9 cellular contexts compared by ENCODE assay signal in the genomic region with DNA sequence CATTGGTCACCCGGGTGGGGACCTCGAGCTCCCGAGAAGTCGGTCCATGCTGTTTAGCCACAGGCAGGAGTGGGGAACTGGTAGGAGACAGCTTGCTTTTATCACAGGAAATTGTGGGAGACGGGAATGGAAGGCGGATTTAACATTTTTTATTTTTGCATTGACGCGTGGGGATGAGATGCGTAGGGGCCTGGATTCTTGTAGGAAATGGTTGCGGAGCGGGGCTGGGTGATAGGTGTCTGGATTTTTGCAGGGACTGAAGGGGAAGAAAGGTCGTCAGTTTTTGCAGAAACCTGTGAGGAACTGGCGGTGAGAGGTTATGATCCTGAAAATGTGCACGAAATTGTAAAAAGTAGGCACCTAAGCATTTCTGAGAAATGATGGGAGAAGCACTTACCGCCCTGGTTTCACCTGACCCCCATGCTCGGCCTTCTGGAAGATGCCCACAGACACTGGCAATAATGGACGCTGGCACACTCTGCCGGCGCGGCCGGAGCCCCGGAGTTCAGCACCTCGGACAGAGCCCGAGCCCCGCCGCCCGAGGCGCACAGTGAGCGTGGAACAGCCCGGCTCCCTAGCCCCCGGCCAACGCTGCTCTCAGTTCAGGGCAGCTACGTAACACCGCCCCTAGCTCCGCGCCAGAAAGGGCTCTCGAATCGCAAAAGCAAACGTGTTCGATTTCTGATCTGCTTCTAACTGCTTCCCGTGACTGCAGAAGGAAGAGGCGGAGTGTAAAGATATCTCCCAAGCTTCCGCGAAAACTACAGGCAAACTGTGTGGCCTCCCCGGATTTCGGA. TPM values are rescaled to one million over a fixed set of nuclear protein-coding genes. Genes with fewer than 3 reads are reported as not detected.
A peak's percentile ranks its signal among the peaks of the same experiment; 100 is the strongest.
DNase-seq lines count a peak whose midpoint lies in the region; ATAC-seq and TF ChIP-seq lines count a peak whose summit lies in the region.
"Had no signal": no experiment of that assay in that cellular context is flagged by ENCODE, and none has a peak within 500 bp of the region (broad histone marks: within the 10 kb centered on the region; RNA-seq: fewer than 3 reads in every experiment).

No MANE protein-coding gene starts in this region.

- no CpG with 5 or more reads among the region's 46 CpGs for WGBS in iPS DF 6.9 (ENCODE audit: insufficient coverage, insufficient read length)
- WGBS in suprapubic skin: 12% methylated on average over 42 of the region's 46 CpGs

- H3K4me1 ChIP-seq in iPS DF 6.9 (ENCODE audit: control insufficient read depth, insufficient read depth, low read length) (peaks cover 4% of the 10 kb centered on the region; the same call in 1 of the 2 replicates), suprapubic skin (peaks cover 7% of the 10 kb centered on the region)

- H3K4me3 ChIP-seq in iPS DF 6.9 (ENCODE audit: low read length) (0 out of 2 replicates have a peak overlapping the region, but pooled peaks have one; percentile 8), suprapubic skin (no peak overlapping the region)

- TF ChIP-seq EP300 in suprapubic skin (IDR thresholded peaks at IDR 0.05): no peak

- no peaks in the 10 kb centered on the region for H3K36me3 ChIP-seq in iPS DF 6.9 (ENCODE audit: control insufficient read depth, insufficient read depth, low read length)
- no peaks in the 10 kb centered on the region for H3K36me3 ChIP-seq in suprapubic skin

- peaks cover 21% of the 10 kb centered on the region; the same call in 1 of the 2 replicates for H3K27me3 ChIP-seq in iPS DF 6.9 (ENCODE audit: control insufficient read depth, insufficient read depth, low read length)
- peaks cover 77% of the 10 kb centered on the region for H3K27me3 ChIP-seq in suprapubic skin

- no peak for TF ChIP-seq CTCF in suprapubic skin (IDR thresholded peaks at IDR 0.05)

- DNase-seq in ELF-1 (ENCODE audit: low read depth, low spot score) (peak; percentile 78), NCI-H1048 (lab: John Stamatoyannopoulos, UW) (peak; percentile 27), iPS DF 6.9 (ENCODE audit: low read depth, low spot score) (peak; percentile 33), NCI-H2029 (lab: John Stamatoyannopoulos, UW) (no peak), suprapubic skin (ENCODE audit: low spot score in 2 of 2) (no peak)
- DNase-seq in stimulated activated CD4-positive, alpha-beta T cell treated with anti-CD3 and anti-CD28 coated beads, TNF-alpha, amount 100 ng/mL, for 48 hours (ENCODE audit: low read depth in 3 of 3): peak in 2 of 3 donors; percentile 11 to 32

- no peak for ATAC-seq in HG02571 (IDR thresholded peaks at IDR 0.05; ENCODE audit: unreplicated experiment)

- H3K9me3 ChIP-seq in iPS DF 6.9 (ENCODE audit: control insufficient read depth, insufficient read depth, low read length) (no peaks in the 10 kb centered on the region), suprapubic skin (no peaks in the 10 kb centered on the region)

- TF ChIP-seq POLR2A in suprapubic skin (IDR thresholded peaks at IDR 0.05): no peak

- H3K27ac ChIP-seq in angular gyrus (ENCODE audit: low read depth, low read length) (peak overlapping the region; percentile 67), iPS DF 6.9 (ENCODE audit: low read length) (no peak overlapping the region), suprapubic skin (no peak overlapping the region)

RNA-seq across cellular contexts. Expression of gene ANKRD34C, which starts 0.9 kb away (rescaled TPM):
- total RNA-seq in suprapubic skin: not detected
- total RNA-seq: activated naive CD4-positive, alpha-beta T cell treated with anti-CD3 and anti-CD28 coated beads, Interleukin-2, amount 50 U/mL, for 72 hours had no signal

RNA-seq across cellular contexts. Expression of gene TMED3, which starts 27.5 kb away (rescaled TPM):
- 100 to 1,000 TPM in 3 of 4 donors, 10 to 100 TPM in 1; 62.6 to 154 (median 127) TPM for total RNA-seq in suprapubic skin

Comparison
In these comparisons a context has a peak if more than half of its experiments do, and no peak if none do; other contexts are left out.
1. DNase-seq: peak in ELF-1 (single experiment), NCI-H1048 (single experiment), iPS DF 6.9 (single experiment) and stimulated activated CD4-positive, alpha-beta T cell treated with anti-CD3 and anti-CD28 coated beads, TNF-alpha, amount 100 ng/mL, for 48 hours (2 of 3); none in NCI-H2029 (single experiment) and suprapubic skin (0 of 2).